Comparison of ENCODE assay signal across 8 cellular contexts in genomic region chr10:72126184-72126871, GRCh38. TPM values are rescaled to one million over a fixed set of nuclear protein-coding genes. Genes with fewer than 3 reads are reported as not detected.
DNase-seq lines count a peak whose midpoint lies in the region; FAIRE-seq and TF ChIP-seq lines count a peak whose summit lies in the region.

No MANE protein-coding gene starts in this region.

- H3K14ac ChIP-seq in trophoblast cell (ENCODE audit: low read length): no peak overlapping the region

- no peak overlapping the region for H4K8ac ChIP-seq in trophoblast cell (ENCODE audit: low read depth, low read length)

- peak; percentile 9 for DNase-seq in NCI-H2227 (lab: John Stamatoyannopoulos, UW; ENCODE audit: unreplicated experiment)
- no peak for DNase-seq in NCI-H2227 treated with DMSO at 0.1 percent for 48 hours (lab: John Stamatoyannopoulos, UW)
- peak; percentile 60 for DNase-seq in NB4 (ENCODE audit: low read depth)
- peak; percentile 65 to 80 for DNase-seq in dermis microvascular lymphatic vessel endothelial cell (ENCODE audit: low read depth in 2 of 2)
- DNase-seq in trophoblast cell: peak; percentile 8 to 61
- no peak for DNase-seq in SHP77 treated with DMSO at 0.1 percent for 48 hours (lab: John Stamatoyannopoulos, UW)
- no peak for DNase-seq in NK-92 treated with Interleukin-12 subunit alpha and Interleukin-12 subunit beta, amount 100 ng/mL, for 24 hours (lab: John Stamatoyannopoulos, UW)
- DNase-seq in GM12892 (ENCODE audit: insufficient read length): no peak

- no CpG with 5 or more reads among the region's 3 CpGs for WGBS in trophoblast cell (ENCODE audit: extremely low coverage, insufficient coverage, insufficient read length)

- H3K79me1 ChIP-seq in trophoblast cell (ENCODE audit: low read length): no peaks in the 10 kb centered on the region

- H2BK12ac ChIP-seq in trophoblast cell (ENCODE audit: low read length): no peak overlapping the region

- no peak overlapping the region for H4K91ac ChIP-seq in trophoblast cell (ENCODE audit: low read depth, low read length)

- no peak overlapping the region for H2BK120ac ChIP-seq in trophoblast cell (ENCODE audit: insufficient read depth, low read length, poor library complexity)

- no peak for FAIRE-seq in GM12892 (lab: Jason Lieb, UNC)

- no peak overlapping the region for H3K4me2 ChIP-seq in trophoblast cell (ENCODE audit: low read length)

- H2AFZ ChIP-seq in trophoblast cell (ENCODE audit: insufficient read depth, low read length, poor library complexity): no peak overlapping the region

- H3K9ac ChIP-seq in trophoblast cell (ENCODE audit: low read length): no peak overlapping the region

- no peak overlapping the region for H3K4ac ChIP-seq in trophoblast cell (ENCODE audit: low read depth, low read length)

- no peak overlapping the region for H3K23ac ChIP-seq in trophoblast cell (ENCODE audit: low read length)

- H3K4me3 ChIP-seq in NB4 (ENCODE audit: low read depth, low read length) (no peak overlapping the region), trophoblast cell (ENCODE audit: low read depth, low read length) (no peak overlapping the region)

- H3K18ac ChIP-seq in trophoblast cell (ENCODE audit: low read length): no peak overlapping the region

- H3K9me3 ChIP-seq in trophoblast cell (ENCODE audit: insufficient read depth, low read depth, low read length): no peaks in the 10 kb centered on the region

- H4K12ac ChIP-seq in trophoblast cell (ENCODE audit: low read depth, low read length): no peak overlapping the region

- H3K79me2 ChIP-seq in trophoblast cell (ENCODE audit: control insufficient read depth, insufficient read depth, low read length, poor library complexity): no peaks in the 10 kb centered on the region

- H3K27ac ChIP-seq in trophoblast cell (ENCODE audit: low read depth, low read length): no peak overlapping the region

- TF ChIP-seq POLR2A in NB4 (IDR thresholded peaks at IDR 0.05; ENCODE audit: extremely low read depth, insufficient read length) (no peak), GM12892 (IDR thresholded peaks at IDR 0.05; ENCODE audit: low read depth, low read length) (no peak)

- no peaks in the 10 kb centered on the region for H3K27me3 ChIP-seq in trophoblast cell (ENCODE audit: insufficient read depth, low read length)

- peak; percentile 41 for TF ChIP-seq CTCF in NB4 (IDR thresholded peaks at IDR 0.05; ENCODE audit: low read depth, low read length)

- H2AK5ac ChIP-seq in trophoblast cell (ENCODE audit: low read length): no peak overlapping the region

- H2BK5ac ChIP-seq in trophoblast cell (ENCODE audit: low read depth, low read length, poor library complexity): no peak overlapping the region

- H3K36me3 ChIP-seq in trophoblast cell (ENCODE audit: control insufficient read depth in 1 of 2, insufficient read depth in 2 of 2, low read length in 2 of 2): no peaks in the 10 kb centered on the region

- no peaks in the 10 kb centered on the region for H3K4me1 ChIP-seq in trophoblast cell (ENCODE audit: control insufficient read depth in 1 of 2, insufficient read depth in 2 of 2, low read length in 2 of 2)

RNA-seq across cellular contexts. Expression of gene SPOCK2, which starts 38.0 kb away (rescaled TPM):
- 1.9 and 6.2 TPM in 2 replicates for total RNA-seq in dermis microvascular lymphatic vessel endothelial cell
- polyA plus RNA-seq in trophoblast cell (2013): 0.49 and 0.52 TPM in 2 replicates
- 0.45 TPM for polyA plus RNA-seq in GM12892 (2012; ENCODE audit: missing spikeins)

Comparison
In these comparisons a context has a peak if more than half of its experiments do, and no peak if none do; other contexts are left out.
1. DNase-seq: peak in NCI-H2227 (single experiment), NB4 (single experiment), dermis microvascular lymphatic vessel endothelial cell (2 of 2) and trophoblast cell (2 of 2); none in NCI-H2227 treated with DMSO at 0.1 percent for 48 hours (single experiment), SHP77 treated with DMSO at 0.1 percent for 48 hours (single experiment), NK-92 treated with Interleukin-12 subunit alpha and Interleukin-12 subunit beta, amount 100 ng/mL, for 24 hours (single experiment) and GM12892 (single experiment).